Comparison of ENCODE assay signal across 23 cellular contexts in the genomic region with DNA sequence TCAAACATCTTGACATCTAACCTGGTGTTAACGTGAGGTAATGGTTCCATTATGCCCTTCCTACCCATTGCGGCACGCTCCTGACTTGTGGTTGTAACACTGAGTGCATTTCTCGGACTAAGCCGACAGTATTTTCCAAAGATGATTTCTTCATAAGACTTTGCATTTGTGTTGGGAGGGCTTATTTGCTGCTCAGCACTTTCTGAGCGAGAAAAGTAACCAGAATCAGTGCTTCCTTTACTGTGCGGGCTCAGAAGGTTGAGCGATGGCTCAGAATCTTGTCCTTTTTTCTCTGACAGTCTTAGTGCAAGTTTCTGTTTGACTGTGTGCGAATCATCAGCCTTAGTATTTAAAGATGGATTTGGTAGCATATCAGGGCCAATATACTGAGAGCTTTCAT.
A peak's percentile ranks its signal among the peaks of the same experiment; 100 is the strongest.
DNase-seq lines count a peak whose midpoint lies in the region; ATAC-seq and TF ChIP-seq lines count a peak whose summit lies in the region.
"Had no signal": no experiment of that assay in that cellular context is flagged by ENCODE, and none has a peak within 500 bp of the region (broad histone marks: within the 10 kb centered on the region; RNA-seq: fewer than 3 reads in every experiment).

No MANE protein-coding gene starts in this region.

- H3K27me3 ChIP-seq in tibial nerve, result no peaks in the 10 kb centered on the region

- no peaks in the 10 kb centered on the region for H3K9me3 ChIP-seq in tibial nerve
- H3K9me3 ChIP-seq: psoas muscle, SK-N-SH had no signal

- peaks cover 0 to 48% (median 0%) of the 10 kb centered on the region in 3 donors for H3K36me3 ChIP-seq in tibial nerve

- no peak overlapping the region for H3K27ac ChIP-seq in tibial nerve
- H3K27ac ChIP-seq: 22Rv1, coronary artery, psoas muscle, RWPE1 had no signal

- no peak overlapping the region for H3K4me3 Mint-ChIP-seq in activated naive CD8-positive, alpha-beta T cell treated with anti-CD3 and anti-CD28 coated beads, Interleukin-2, amount 10 ng/mL, durations not matched to agents 7 days and 5 days
- H3K4me3 Mint-ChIP-seq in stimulated activated naive CD8-positive, alpha-beta T cell treated with anti-CD3 and anti-CD28 coated beads, Interleukin-15, amount 100 ng/mL, for 72 hours, result no peak overlapping the region
- H3K4me3 Mint-ChIP-seq: brain, type B pancreatic cell had no signal

- no peaks in the 10 kb centered on the region for H3K9me3 Mint-ChIP-seq in activated naive CD8-positive, alpha-beta T cell treated with anti-CD3 and anti-CD28 coated beads, Interleukin-2, amount 10 ng/mL, durations not matched to agents 7 days and 5 days
- H3K9me3 Mint-ChIP-seq in stimulated activated naive CD8-positive, alpha-beta T cell treated with anti-CD3 and anti-CD28 coated beads, Interleukin-15, amount 100 ng/mL, for 72 hours, result no peaks in the 10 kb centered on the region

- TF ChIP-seq POLR2A in tibial nerve (IDR thresholded peaks at IDR 0.05), result no peak

- no peak overlapping the region for H3K4me3 ChIP-seq in tibial nerve
- H3K4me3 ChIP-seq: coronary artery, K562, psoas muscle had no signal

- no peaks in the 10 kb centered on the region for H3K4me1 ChIP-seq in tibial nerve
- H3K4me1 ChIP-seq: psoas muscle had no signal

- POLR2A ChIA-PET in activated naive CD8-positive, alpha-beta T cell treated with anti-CD3 and anti-CD28 coated beads, Interleukin-2, amount 10 ng/mL, durations not matched to agents 7 days and 5 days (lab: Charles Lee), result no interaction called here

- WGBS in tibial nerve, 2 donors, result 98% methylated on average over 9 of the region's 9 CpGs

- H3K27me3 Mint-ChIP-seq in activated naive CD8-positive, alpha-beta T cell treated with anti-CD3 and anti-CD28 coated beads, Interleukin-2, amount 10 ng/mL, durations not matched to agents 7 days and 5 days, result no peaks in the 10 kb centered on the region
- H3K27me3 Mint-ChIP-seq in stimulated activated naive CD8-positive, alpha-beta T cell treated with anti-CD3 and anti-CD28 coated beads, Interleukin-15, amount 100 ng/mL, for 72 hours, result no peaks in the 10 kb centered on the region
- H3K27me3 Mint-ChIP-seq: brain, type B pancreatic cell had no signal

- H3K36me3 Mint-ChIP-seq in activated naive CD8-positive, alpha-beta T cell treated with anti-CD3 and anti-CD28 coated beads, Interleukin-2, amount 10 ng/mL, durations not matched to agents 7 days and 5 days, result peaks cover 57% of the 10 kb centered on the region

- H3K4me1 Mint-ChIP-seq in activated naive CD8-positive, alpha-beta T cell treated with anti-CD3 and anti-CD28 coated beads, Interleukin-2, amount 10 ng/mL, durations not matched to agents 7 days and 5 days, result peaks cover 17% of the 10 kb centered on the region
- H3K4me1 Mint-ChIP-seq in stimulated activated naive CD8-positive, alpha-beta T cell treated with anti-CD3 and anti-CD28 coated beads, Interleukin-15, amount 100 ng/mL, for 72 hours, result peaks cover 57% of the 10 kb centered on the region
- H3K4me1 Mint-ChIP-seq: brain had no signal

- peak; percentile 88 to 91 for ATAC-seq in activated CD4-positive, CD25-positive, alpha-beta regulatory T cell treated with anti-CD3 and anti-CD28 coated beads, Interleukin-2, amount 50 U/mL, for 24 hours
- ATAC-seq in activated naive CD8-positive, alpha-beta T cell treated with anti-CD3 and anti-CD28 coated beads, Interleukin-2, amount 10 ng/mL, durations not matched to agents 7 days and 5 days (ENCODE audit: low read depth), result peak; percentile 30
- peak; percentile 81 for ATAC-seq in stimulated activated naive CD8-positive, alpha-beta T cell treated with anti-CD3 and anti-CD28 coated beads, Interleukin-15, amount 100 ng/mL, for 72 hours
- ATAC-seq: HCT116, K562 had no signal

- no peak overlapping the region for H3K27ac Mint-ChIP-seq in activated naive CD8-positive, alpha-beta T cell treated with anti-CD3 and anti-CD28 coated beads, Interleukin-2, amount 10 ng/mL, durations not matched to agents 7 days and 5 days
- peak overlapping the region; percentile 24 to 89 for H3K27ac Mint-ChIP-seq in stimulated activated naive CD8-positive, alpha-beta T cell treated with anti-CD3 and anti-CD28 coated beads, Interleukin-15, amount 100 ng/mL, for 72 hours
- H3K27ac Mint-ChIP-seq: brain, type B pancreatic cell had no signal

- TF ChIP-seq EP300 in tibial nerve (IDR thresholded peaks at IDR 0.05), result no peak

- TF ChIP-seq CTCF in tibial nerve (IDR thresholded peaks at IDR 0.05), result no peak

- no peak for DNase-seq in activated CD4-positive, CD25-positive, alpha-beta regulatory T cell (lab: John Stamatoyannopoulos, UW)
- DNase-seq in stimulated activated CD4-positive, alpha-beta T cell treated with anti-CD3 and anti-CD28 coated beads, Interleukin-4, amount 100 ng/mL, for 24 hours, result peak; percentile 38
- DNase-seq in stimulated activated CD4-positive, alpha-beta T cell treated with anti-CD3 and anti-CD28 coated beads, Interleukin-4, amount 100 ng/mL, for 1 hour, result no peak
- DNase-seq in activated naive CD8-positive, alpha-beta T cell treated with anti-CD3 and anti-CD28 coated beads, Interleukin-2, amount 10 ng/mL, durations not matched to agents 7 days and 5 days, result no peak
- no peak for DNase-seq in stimulated activated naive CD8-positive, alpha-beta T cell treated with anti-CD3 and anti-CD28 coated beads, Interleukin-15, amount 100 ng/mL, for 72 hours
- no peak for DNase-seq in tibial nerve (ENCODE audit: low spot score in 2 of 2)
- no peak for DNase-seq in Ammon's horn (ENCODE audit: low spot score)
- DNase-seq: COR-L47, kidney glomerular epithelial cell, MV-4-11, NCI-H187, NCI-H2227 treated with DMSO at 0.1 percent for 48 hours, psoas muscle, SK-N-SH, T-helper 9 cell had no signal

Comparison
In these comparisons a context has a peak if more than half of its experiments do, and no peak if none do; other contexts are left out.
1. ATAC-seq: peak in every context shown above with its lines; median percentile 90 in activated CD4-positive, CD25-positive, alpha-beta regulatory T cell treated with anti-CD3 and anti-CD28 coated beads, Interleukin-2, amount 50 U/mL, for 24 hours; 81 in stimulated activated naive CD8-positive, alpha-beta T cell treated with anti-CD3 and anti-CD28 coated beads, Interleukin-15, amount 100 ng/mL, for 72 hours; 30 in activated naive CD8-positive, alpha-beta T cell treated with anti-CD3 and anti-CD28 coated beads, Interleukin-2, amount 10 ng/mL, durations not matched to agents 7 days and 5 days.